In genomic region chr2:17540813-17541513, GRCh38 we compare ENCODE assay signal across 10 cellular contexts. TPM values are rescaled to one million over a fixed set of nuclear protein-coding genes. Genes with fewer than 3 reads are reported as not detected.
DNase-seq lines count a peak whose midpoint lies in the region; ATAC-seq, FAIRE-seq and TF ChIP-seq lines count a peak whose summit lies in the region.
"Had no signal": no experiment of that assay in that cellular context is flagged by ENCODE, and none has a peak within 500 bp of the region (broad histone marks: within the 10 kb centered on the region; RNA-seq: fewer than 3 reads in every experiment).

No MANE protein-coding gene starts in this region.

- POLR2A ChIA-PET in Panc1 (lab: Charles Lee): no interaction called here

- in situ Hi-C loops in Panc1 (cut with HindIII; ENCODE audit: low pct_unique_long_range_greater_than_20kb, low sequenced_read_pairs): no loop called here

- peaks cover 22% of the 10 kb centered on the region for H3K4me1 Mint-ChIP-seq in Calu3 (ENCODE audit: low read depth, unreplicated experiment)

- ATAC-seq in Panc1: no peak
- ATAC-seq in HG03469 (IDR thresholded peaks at IDR 0.05; ENCODE audit: unreplicated experiment): no peak

- peak overlapping the region; percentile 76 for H3K4me3 Mint-ChIP-seq in Calu3 (ENCODE audit: low read depth, unreplicated experiment)

- peaks cover 15% of the 10 kb centered on the region for H3K36me3 Mint-ChIP-seq in Calu3 (ENCODE audit: insufficient read depth, unreplicated experiment)

- DNase-seq in Calu3: no peak
- DNase-seq in Panc1 (ENCODE audit: low read depth, low spot score): no peak
- DNase-seq in esophagus muscularis mucosa (ENCODE audit: extremely low spot score): no peak
- no peak for DNase-seq in ovary
- no peak for DNase-seq in GM12891 (ENCODE audit: insufficient read length, low spot score)
- DNase-seq in NCI-H2081 (lab: John Stamatoyannopoulos, UW): no peak
- no peak for DNase-seq in GM19239 (ENCODE audit: insufficient read length, low spot score)
- DNase-seq: activated naive CD4-positive, alpha-beta T cell treated with Interleukin-2 at 50 U/mL for 16 hours had no signal

- CTCF ChIA-PET in Calu3 (lab: Charles Lee): no interaction called here
- CTCF ChIA-PET in Panc1 (lab: Charles Lee): no interaction called here

- H3K9me3 Mint-ChIP-seq in Calu3 (ENCODE audit: low read depth, unreplicated experiment): no peaks in the 10 kb centered on the region

- peak overlapping the region; percentile 38 to 57 for H3K4me3 ChIP-seq in Panc1 (ENCODE audit: low read depth in 2 of 2, low read length in 2 of 2)
- H3K4me3 ChIP-seq in esophagus muscularis mucosa: peak overlapping the region; percentile 51 to 71 (median 62)
- H3K4me3 ChIP-seq in ovary: peak overlapping the region; percentile 56

- TF ChIP-seq CTCF in Calu3 (IDR thresholded peaks at IDR 0.05; ENCODE audit: unreplicated experiment) (no peak), Panc1 (IDR thresholded peaks at IDR 0.05) (no peak), esophagus muscularis mucosa (IDR thresholded peaks at IDR 0.05) (no peak), ovary (IDR thresholded peaks at IDR 0.05) (no peak)

- H3K4me1 ChIP-seq in Panc1 (ENCODE audit: control insufficient read depth, insufficient read depth, low read length): peaks cover 8% of the 10 kb centered on the region
- peaks cover 6 to 37% (median 31%) of the 10 kb centered on the region in 4 donors for H3K4me1 ChIP-seq in esophagus muscularis mucosa
- H3K4me1 ChIP-seq in ovary (ENCODE audit: insufficient read depth): no peaks in the 10 kb centered on the region

- BruUV-seq in Calu3 (replicated peaks; lab: Mats Ljungman, UMichigan) (no TSS peak), Panc1 (replicated peaks; lab: Mats Ljungman, UMichigan) (no TSS peak)

- H3K9me3 ChIP-seq in Panc1 (ENCODE audit: control insufficient read depth, insufficient read depth, low read depth, low read length) (no peaks in the 10 kb centered on the region), esophagus muscularis mucosa (no peaks in the 10 kb centered on the region), ovary (no peaks in the 10 kb centered on the region)

- no peak for FAIRE-seq in GM12891 (lab: Jason Lieb, UNC)
- no peak for FAIRE-seq in GM19239 (lab: Jason Lieb, UNC)
- FAIRE-seq: G401.6 had no signal

- peaks cover 74% of the 10 kb centered on the region for H3K27me3 Mint-ChIP-seq in Calu3 (ENCODE audit: unreplicated experiment)

- H3K36me3 ChIP-seq in Panc1 (ENCODE audit: control insufficient read depth, insufficient read depth, low read length): peaks cover 4% of the 10 kb centered on the region; the same call in 1 of the 2 replicates
- H3K36me3 ChIP-seq in esophagus muscularis mucosa: no peaks in the 10 kb centered on the region
- no peaks in the 10 kb centered on the region for H3K36me3 ChIP-seq in ovary

- H3K27me3 ChIP-seq in Panc1 (ENCODE audit: control insufficient read depth, insufficient read depth, low read length) (peaks cover 36% of the 10 kb centered on the region), esophagus muscularis mucosa (peaks cover 0 to 3% (median 2%) of the 10 kb centered on the region in 4 donors), ovary (no peaks in the 10 kb centered on the region)

- no peak overlapping the region for H3K27ac Mint-ChIP-seq in Calu3 (ENCODE audit: unreplicated experiment)

- WGBS in esophagus muscularis mucosa: 4% methylated on average over 21 of the region's 21 CpGs
- 0 to 1% (median 1%) methylated on average over 21 of the region's 21 CpGs for WGBS in ovary, 3 donors

- TF ChIP-seq EP300 in esophagus muscularis mucosa (IDR thresholded peaks at IDR 0.05) (no peak), ovary (IDR thresholded peaks at IDR 0.05) (no peak)

- H3K27ac ChIP-seq in Panc1 (ENCODE audit: low read length): no peak overlapping the region
- H3K27ac ChIP-seq in esophagus muscularis mucosa (replicated peaks in 1 of 4): peak overlapping the region; percentile 72 to 85 (median 83)
- no peak overlapping the region for H3K27ac ChIP-seq in ovary

- TF ChIP-seq POLR2A in esophagus muscularis mucosa (IDR thresholded peaks at IDR 0.05; ENCODE audit: low read depth) (no peak), ovary (IDR thresholded peaks at IDR 0.05) (no peak), GM12891 (IDR thresholded peaks at IDR 0.05; ENCODE audit: low read depth, low read length) (no peak)

- intact Hi-C loops in Calu3 (cut with micrococcal nuclease; ENCODE audit: unreplicated experiment): no loop called here
- intact Hi-C loops in Panc1 (cut with micrococcal nuclease; ENCODE audit: unreplicated experiment): no loop called here
- intact Hi-C loops in esophagus muscularis mucosa (cut with DNase I): no loop called here
- intact Hi-C loops in ovary (cut with DNase I): no loop called here

TF ChIP-seq in GM12891, 5 proteins besides CTCF, POLR2A, EP300 and RAD21:
- TF ChIP-seq TAF1 (IDR thresholded peaks at IDR 0.05; ENCODE audit: low read depth, low read length): no peak
- no peak for TF ChIP-seq SPI1 (IDR thresholded peaks at IDR 0.05; ENCODE audit: low read depth, low read length)

RNA-seq across cellular contexts. Expression of gene VSNL1, which starts 0.5 kb away (rescaled TPM):
- not detected in 2 replicates for total RNA-seq in Calu3 (2022)
- not detected for total RNA-seq in Panc1 (2021; ENCODE audit: unreplicated experiment)
- polyA plus RNA-seq in Panc1 (2012; ENCODE audit: insufficient read length): not detected
- 1 to 10 TPM in 2 of 4 donors, under 1 TPM in 1, not detected in 1; 0.17 to 4.6 (median 2.1) TPM for total RNA-seq in esophagus muscularis mucosa
- total RNA-seq in ovary: 1 to 10 TPM in 5 of 7 donors, under 1 TPM in 1, not detected in 1; 0.60 to 9.4 (median 4.0) TPM
- 1 to 10 TPM in 1 of 2 donors, under 1 TPM in 1; 0.41 to 2.8 TPM for polyA plus RNA-seq in ovary
- polyA plus RNA-seq in GM12891 (2012; ENCODE audit: low read depth, missing spikeins): 0.04 TPM

RNA-seq across cellular contexts. Expression of gene RAD51AP2, which starts 22.7 kb away (rescaled TPM):
- total RNA-seq in Calu3 (2022) (not detected in 2 replicates), Panc1 (2021; ENCODE audit: unreplicated experiment) (not detected), esophagus muscularis mucosa (not detected), ovary (under 1 TPM; 0.05 to 0.24 (median 0.10) TPM)
- polyA plus RNA-seq in Panc1 (2012; ENCODE audit: insufficient read length): not detected
- polyA plus RNA-seq in ovary: under 1 TPM; 0.02 to 0.05 TPM
- 0.04 TPM for polyA plus RNA-seq in GM12891 (2012; ENCODE audit: low read depth, missing spikeins)

Comparison
In these comparisons a context has a peak if more than half of its experiments do, and no peak if none do; other contexts are left out.
1. H3K27ac ChIP-seq: peak in esophagus muscularis mucosa (4 of 4); none in Panc1 (single experiment) and ovary (0 of 2).
2. Peak in every context shown above with its lines, with median percentiles within 50 percentile points of each other: H3K4me3 ChIP-seq.